Comparison of ENCODE assay signal across 9 cellular contexts in genomic region chr2:196167666-196168065, GRCh38. TPM values are rescaled to one million over a fixed set of nuclear protein-coding genes. Genes with fewer than 3 reads are reported as not detected.
DNase-seq lines count a peak whose midpoint lies in the region; ATAC-seq and TF ChIP-seq lines count a peak whose summit lies in the region.
"Had no signal": no experiment of that assay in that cellular context is flagged by ENCODE, and none has a peak within 500 bp of the region (broad histone marks: within the 10 kb centered on the region; RNA-seq: fewer than 3 reads in every experiment).

No MANE protein-coding gene starts in this region.

- H3K27ac ChIP-seq in mesodermal cell (ENCODE audit: low read depth, low read length, severe bottlenecking), result no peak overlapping the region

- no peak for TF ChIP-seq CTCF in CD14-positive monocyte (IDR thresholded peaks at IDR 0.05)

- H3K4me1 Mint-ChIP-seq in CD14-positive monocyte, result peaks cover 39% of the 10 kb centered on the region
- H3K4me1 Mint-ChIP-seq in activated naive CD8-positive, alpha-beta T cell treated with anti-CD3 and anti-CD28 coated beads, Interleukin-2, amount 50 U/mL, for 24 hours, result peaks cover 44% of the 10 kb centered on the region

- ATAC-seq in activated naive CD8-positive, alpha-beta T cell treated with anti-CD3 and anti-CD28 coated beads, Interleukin-2, amount 50 U/mL, for 24 hours, result no peak
- no peak for ATAC-seq in HG03565 (IDR thresholded peaks at IDR 0.05; ENCODE audit: unreplicated experiment)

- WGBS in mesodermal cell (ENCODE audit: insufficient coverage in 2 of 2), 2 experiments, result 33 to 43% methylated on average over 1 of the region's 2 CpGs

- H3K27me3 ChIP-seq in HAP-1 (ENCODE audit: low read depth), result no peaks in the 10 kb centered on the region

- H3K36me3 ChIP-seq in mesodermal cell (ENCODE audit: control insufficient read depth, insufficient read depth, low read length) (peaks cover 17% of the 10 kb centered on the region), HAP-1 (replicated peaks) (no peaks in the 10 kb centered on the region)

- no peak for DNase-seq in CD14-positive monocyte (ENCODE audit: low spot score)
- peak; percentile 44 for DNase-seq in HT-29 (ENCODE audit: low spot score)
- no peak for DNase-seq in activated naive CD8-positive, alpha-beta T cell treated with anti-CD3 and anti-CD28 coated beads, Interleukin-2, amount 50 U/mL, for 24 hours
- DNase-seq in DMS53 treated with DMSO at 0.1 percent for 48 hours (lab: John Stamatoyannopoulos, UW; ENCODE audit: unreplicated experiment), result no peak
- no peak for DNase-seq in HAP-1 (ENCODE audit: low spot score in 2 of 2)
- DNase-seq in stimulated activated CD4-positive, alpha-beta T cell treated with anti-CD3 and anti-CD28 coated beads, Interleukin-2, amount 100 ng/mL, for 48 hours, result no peak
- DNase-seq: NCI-H1105 had no signal

- H3K4me3 Mint-ChIP-seq in CD14-positive monocyte, result peak overlapping the region; percentile 96 to 99
- peak overlapping the region; percentile 90 for H3K4me3 Mint-ChIP-seq in activated naive CD8-positive, alpha-beta T cell treated with anti-CD3 and anti-CD28 coated beads, Interleukin-2, amount 50 U/mL, for 24 hours

- peaks cover 53 to 61% of the 10 kb centered on the region in 2 donors for H3K36me3 Mint-ChIP-seq in CD14-positive monocyte
- H3K36me3 Mint-ChIP-seq in activated naive CD8-positive, alpha-beta T cell treated with anti-CD3 and anti-CD28 coated beads, Interleukin-2, amount 50 U/mL, for 24 hours (ENCODE audit: low read depth), result peaks cover 64% of the 10 kb centered on the region

- peaks cover 0 to 4% (median 0%) of the 10 kb centered on the region in 7 donors for H3K9me3 Mint-ChIP-seq in CD14-positive monocyte
- no peaks in the 10 kb centered on the region for H3K9me3 Mint-ChIP-seq in activated naive CD8-positive, alpha-beta T cell treated with anti-CD3 and anti-CD28 coated beads, Interleukin-2, amount 50 U/mL, for 24 hours

- no peaks in the 10 kb centered on the region for H3K27me3 Mint-ChIP-seq in CD14-positive monocyte (ENCODE audit: low read depth in 3 of 3)
- no peaks in the 10 kb centered on the region for H3K27me3 Mint-ChIP-seq in activated naive CD8-positive, alpha-beta T cell treated with anti-CD3 and anti-CD28 coated beads, Interleukin-2, amount 50 U/mL, for 24 hours

- H3K4me1 ChIP-seq in mesodermal cell (ENCODE audit: control insufficient read depth, insufficient read depth, low read length, poor library complexity, severe bottlenecking) (peaks cover 18% of the 10 kb centered on the region), HAP-1 (peaks cover 10% of the 10 kb centered on the region)

- H3K4me3 ChIP-seq in mesodermal cell (ENCODE audit: extremely low read depth, insufficient read depth, low read length, poor library complexity, severe bottlenecking) (peak overlapping the region; percentile 15), HAP-1 (no peak overlapping the region)

- H3K27ac Mint-ChIP-seq in CD14-positive monocyte, result peak overlapping the region in 6 of 7 donors; percentile 25 to 98 (median 87)
- peak overlapping the region; percentile 88 for H3K27ac Mint-ChIP-seq in activated naive CD8-positive, alpha-beta T cell treated with anti-CD3 and anti-CD28 coated beads, Interleukin-2, amount 50 U/mL, for 24 hours

- in situ Hi-C loops in HAP-1 (cut with MboI; ENCODE audit: low sequenced_read_pairs), result no loop called here

- no peaks in the 10 kb centered on the region for H3K9me3 ChIP-seq in mesodermal cell (ENCODE audit: control insufficient read depth, low read length)
- no peaks in the 10 kb centered on the region for H3K9me3 ChIP-seq in HAP-1

- intact Hi-C loops in CD14-positive monocyte (cut with micrococcal nuclease), result loop anchor here in 1 of 2 donors (2.0 kb wide), 1 partner anchor 101 kb away; no protein-coding TSS in a partner anchor

RNA-seq across cellular contexts. Expression of gene STK17B, which starts 3.7 kb away (rescaled TPM):
- polyA plus RNA-seq in CD14-positive monocyte, result 100 to 1,000 TPM; 171 to 244 TPM
- 17.4 and 19.0 TPM in 2 replicates for total RNA-seq in HT-29 (2014; rRNA removed; shearing (Covaris generic))
- 22.7 TPM for polyA plus RNA-seq in mesodermal cell (2013, experiment 1 of 2)
- polyA plus RNA-seq in mesodermal cell (2013, experiment 2 of 2), result 29.4 TPM
